In the genomic region with DNA sequence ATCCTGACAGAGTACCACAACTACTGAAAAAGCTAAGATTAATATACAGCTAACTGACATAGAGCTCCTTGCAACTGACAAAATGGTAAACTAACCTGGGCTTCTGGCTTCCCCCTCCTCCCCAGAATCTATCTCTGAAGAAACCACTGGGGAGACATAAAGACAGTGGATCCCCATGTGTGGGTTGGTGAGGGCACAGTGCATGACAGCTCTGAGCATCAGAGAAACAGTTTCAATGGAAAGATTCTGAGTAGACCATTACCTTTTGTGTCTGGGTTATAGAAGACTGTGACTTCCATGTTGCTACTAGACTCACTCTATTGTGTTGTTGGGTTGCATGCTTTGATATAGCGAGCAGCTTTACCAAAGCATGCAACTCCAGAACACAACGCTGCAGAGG, we compare ENCODE assay signal across 21 cellular contexts.
A peak's percentile ranks its signal among the peaks of the same experiment; 100 is the strongest.
DNase-seq lines count a peak whose midpoint lies in the region; ATAC-seq and TF ChIP-seq lines count a peak whose summit lies in the region.
"Had no signal": no experiment of that assay in that cellular context is flagged by ENCODE, and none has a peak within 500 bp of the region (broad histone marks: within the 10 kb centered on the region; RNA-seq: fewer than 3 reads in every experiment).

No MANE protein-coding gene starts in this region.

- no peak overlapping the region for H3K4me3 ChIP-seq in BLaER1
- H3K4me3 ChIP-seq: MG63 had no signal

- peak overlapping the region; percentile 2; the same call in 1 of the 2 replicates for H3K4me2 ChIP-seq in BLaER1

- H3K27me3 Mint-ChIP-seq in activated B cell treated with CpG ODN at 0.5 μM for 24 hours: no peaks in the 10 kb centered on the region
- H3K27me3 Mint-ChIP-seq in stimulated activated memory B cell treated with anti-CD40 and anti-IgM and Interleukin-4, amounts not matched to agents 10 μg/mL and 1 μg/mL and 100 μg/mL, for 72 hours: no peaks in the 10 kb centered on the region

- peaks cover 39% of the 10 kb centered on the region for H3K9me3 ChIP-seq in BLaER1
- H3K9me3 ChIP-seq: MG63 had no signal

- POLR2A ChIA-PET in activated B cell treated with CpG ODN at 0.5 μM for 24 hours (lab: Charles Lee): no interaction called here

- no peak overlapping the region for H3K27ac Mint-ChIP-seq in activated B cell treated with CpG ODN at 0.5 μM for 24 hours
- H3K27ac Mint-ChIP-seq in stimulated activated memory B cell treated with anti-CD40 and anti-IgM and Interleukin-4, amounts not matched to agents 10 μg/mL and 1 μg/mL and 100 μg/mL, for 72 hours: peak overlapping the region; percentile 44
- H3K27ac Mint-ChIP-seq: CD14-positive monocyte had no signal

- no peaks in the 10 kb centered on the region for H3K36me3 Mint-ChIP-seq in activated B cell treated with CpG ODN at 0.5 μM for 24 hours (ENCODE audit: low read depth)
- peaks cover 5% of the 10 kb centered on the region for H3K36me3 Mint-ChIP-seq in stimulated activated memory B cell treated with anti-CD40 and anti-IgM and Interleukin-4, amounts not matched to agents 10 μg/mL and 1 μg/mL and 100 μg/mL, for 72 hours

- intact Hi-C loops in activated B cell treated with CpG ODN at 0.5 μM for 24 hours (cut with micrococcal nuclease): no loop called here

- TF ChIP-seq CTCF in GM13976 (IDR thresholded peaks at IDR 0.05; ENCODE audit: borderline replicate concordance, control extremely low read depth, extremely low read depth, insufficient read depth, missing control alignments): no peak
- TF ChIP-seq CTCF in activated B cell treated with CpG ODN at 0.5 μM for 24 hours (IDR thresholded peaks at IDR 0.05): no peak

- H3K27ac ChIP-seq in BLaER1: no peak overlapping the region
- H3K27ac ChIP-seq: HL-60 had no signal

- CTCF ChIA-PET in activated B cell treated with CpG ODN at 0.5 μM for 24 hours (lab: Charles Lee): no interaction called here

- H3K27me3 ChIP-seq in BLaER1: no peaks in the 10 kb centered on the region
- H3K27me3 ChIP-seq: MG63 had no signal

- DNase-seq in GM13976 (ENCODE audit: low spot score): peak; percentile 41
- no peak for DNase-seq in activated B cell treated with CpG ODN at 0.5 μM for 24 hours
- DNase-seq in AG08396 (ENCODE audit: low spot score): no peak
- DNase-seq in putamen (ENCODE audit: low spot score): no peak
- no peak for DNase-seq in HUDEP-2 (lab: John Stamatoyannopoulos, UW; ENCODE audit: unreplicated experiment in 76 of 76)
- DNase-seq: ACHN, AML-193, DND-41, IMR-90, Kasumi-1, MG63, NCI-H1048, NCI-H1436 treated with DMSO at 0.1 percent for 48 hours, NCI-H2081, NCI-H774, OCI-M1, Right ventricle myocardium superior had no signal

- H3K4me3 Mint-ChIP-seq in activated B cell treated with CpG ODN at 0.5 μM for 24 hours: no peak overlapping the region
- H3K4me3 Mint-ChIP-seq in stimulated activated memory B cell treated with anti-CD40 and anti-IgM and Interleukin-4, amounts not matched to agents 10 μg/mL and 1 μg/mL and 100 μg/mL, for 72 hours: no peak overlapping the region
- H3K4me3 Mint-ChIP-seq: CD14-positive monocyte had no signal

- peak; percentile 14 for ATAC-seq in activated B cell treated with CpG ODN at 0.5 μM for 24 hours (ENCODE audit: low read depth)
- ATAC-seq in stimulated activated memory B cell treated with anti-CD40 and anti-IgM and Interleukin-4, amounts not matched to agents 10 μg/mL and 1 μg/mL and 100 μg/mL, for 72 hours: peak; percentile 91

- H3K36me3 ChIP-seq in BLaER1: no peaks in the 10 kb centered on the region
- H3K36me3 ChIP-seq: MG63 had no signal

- H4K20me1 ChIP-seq in BLaER1: no peaks in the 10 kb centered on the region

- no peak overlapping the region for H3K9ac ChIP-seq in BLaER1

- peaks cover 15% of the 10 kb centered on the region for H3K4me1 ChIP-seq in BLaER1

- peaks cover 16% of the 10 kb centered on the region for H3K4me1 Mint-ChIP-seq in activated B cell treated with CpG ODN at 0.5 μM for 24 hours
- H3K4me1 Mint-ChIP-seq in stimulated activated memory B cell treated with anti-CD40 and anti-IgM and Interleukin-4, amounts not matched to agents 10 μg/mL and 1 μg/mL and 100 μg/mL, for 72 hours: peaks cover 17% of the 10 kb centered on the region

- in situ Hi-C loops in GM13976 (cut with MboI; ENCODE audit: low sequenced_read_pairs, unreplicated experiment): no loop called here

- H3K9me3 Mint-ChIP-seq in activated B cell treated with CpG ODN at 0.5 μM for 24 hours: peaks cover 6% of the 10 kb centered on the region
- peaks cover 10% of the 10 kb centered on the region for H3K9me3 Mint-ChIP-seq in stimulated activated memory B cell treated with anti-CD40 and anti-IgM and Interleukin-4, amounts not matched to agents 10 μg/mL and 1 μg/mL and 100 μg/mL, for 72 hours
